1 cellular context compared by ENCODE assay signal in the genomic region with DNA sequence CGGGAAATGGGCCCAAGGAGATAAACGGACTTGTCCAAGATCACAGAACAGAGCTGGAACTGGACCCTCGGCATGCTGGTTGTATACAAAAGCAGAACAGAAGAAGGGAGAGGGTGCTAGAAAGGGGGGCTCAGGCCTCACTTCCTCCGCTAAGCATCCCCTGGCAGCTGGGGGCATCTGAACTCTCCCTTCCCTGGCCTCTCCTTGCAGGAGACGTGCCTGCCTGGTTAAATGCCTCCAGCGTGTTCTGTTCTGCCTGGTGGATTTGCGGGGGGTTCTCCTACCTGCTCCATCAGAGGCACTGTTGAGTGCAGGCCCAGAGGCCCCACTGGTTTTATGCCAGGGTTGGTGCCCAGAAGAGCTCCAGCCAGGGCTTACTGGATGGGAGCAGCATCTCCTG.
TF ChIP-seq lines count a peak whose summit lies in the region.

No MANE protein-coding gene starts in this region.

TF ChIP-seq in IMR-90, 13 proteins besides CTCF, POLR2A, EP300 and RAD21 (continued from another document):
- TF ChIP-seq FOS (IDR thresholded peaks at IDR 0.05; ENCODE audit: low read depth, low read length) = no peak
- no peak for TF ChIP-seq RCOR1 (IDR thresholded peaks at IDR 0.05; ENCODE audit: insufficient replicate concordance, low read length)
